ENCODE assay signal across 11 cellular contexts in genomic region chr14:88614218-88614907, GRCh38. TPM values are rescaled to one million over a fixed set of nuclear protein-coding genes. Genes with fewer than 3 reads are reported as not detected.
A peak's percentile ranks its signal among the peaks of the same experiment; 100 is the strongest.
DNase-seq lines count a peak whose midpoint lies in the region; ATAC-seq and TF ChIP-seq lines count a peak whose summit lies in the region.
"Had no signal": no experiment of that assay in that cellular context is flagged by ENCODE, and none has a peak within 500 bp of the region (broad histone marks: within the 10 kb centered on the region; RNA-seq: fewer than 3 reads in every experiment).

No MANE protein-coding gene starts in this region.

- peaks cover 18% of the 10 kb centered on the region for H3K4me1 ChIP-seq in adipocyte (ENCODE audit: control insufficient read depth, insufficient read depth, low read length)

- H3K4me1 Mint-ChIP-seq in activated naive CD8-positive, alpha-beta T cell treated with anti-CD3 and anti-CD28 coated beads for 36 hours, result peaks cover 8% of the 10 kb centered on the region

- no peaks in the 10 kb centered on the region for H3K27me3 Mint-ChIP-seq in activated naive CD8-positive, alpha-beta T cell treated with anti-CD3 and anti-CD28 coated beads for 36 hours
- H3K27me3 Mint-ChIP-seq: naive B cell had no signal

- ATAC-seq in HG02623 (IDR thresholded peaks at IDR 0.05; ENCODE audit: unreplicated experiment), result peak; percentile 47
- ATAC-seq in HG02759 (IDR thresholded peaks at IDR 0.05; ENCODE audit: unreplicated experiment), result no peak
- ATAC-seq in HG03280 (IDR thresholded peaks at IDR 0.05; ENCODE audit: unreplicated experiment), result no peak
- ATAC-seq in HG03457 (IDR thresholded peaks at IDR 0.05; ENCODE audit: unreplicated experiment), result no peak

- no peak overlapping the region for H3K9ac ChIP-seq in adipocyte (ENCODE audit: low read length)

- H3K27me3 ChIP-seq in adipocyte (replicated peaks; ENCODE audit: control insufficient read depth, insufficient read depth, low read length), result no peaks in the 10 kb centered on the region

- TF ChIP-seq CTCF in AG10803 (conservative IDR thresholded peaks at IDR 0.05; ENCODE audit: low read length), result no peak

- H3K4me3 Mint-ChIP-seq in activated naive CD8-positive, alpha-beta T cell treated with anti-CD3 and anti-CD28 coated beads for 36 hours, result no peak overlapping the region
- H3K4me3 Mint-ChIP-seq: naive B cell had no signal

- peaks cover 19% of the 10 kb centered on the region for H3K36me3 Mint-ChIP-seq in activated naive CD8-positive, alpha-beta T cell treated with anti-CD3 and anti-CD28 coated beads for 36 hours

- no peaks in the 10 kb centered on the region for H3K9me3 ChIP-seq in adipocyte (ENCODE audit: control insufficient read depth, low read length)

- H3K4me3 ChIP-seq in AG10803 (ENCODE audit: low read length) (no peak overlapping the region), adipocyte (ENCODE audit: low read length) (no peak overlapping the region)

- peaks cover 44% of the 10 kb centered on the region for H3K36me3 ChIP-seq in adipocyte (ENCODE audit: control insufficient read depth, insufficient read depth, low read length, severe bottlenecking)

- no peak overlapping the region for H3K27ac Mint-ChIP-seq in activated naive CD8-positive, alpha-beta T cell treated with anti-CD3 and anti-CD28 coated beads for 36 hours
- H3K27ac Mint-ChIP-seq: naive B cell had no signal

- DNase-seq in AG10803 (ENCODE audit: low read depth) (peak; percentile 70), adipocyte (ENCODE audit: low read depth) (peak; percentile 78), kidney tubule cell (ENCODE audit: low spot score) (peak; percentile 56)
- DNase-seq in activated naive CD8-positive, alpha-beta T cell treated with anti-CD3 and anti-CD28 coated beads for 36 hours, result no peak
- DNase-seq: T1000 had no signal

- H3K9me3 Mint-ChIP-seq in activated naive CD8-positive, alpha-beta T cell treated with anti-CD3 and anti-CD28 coated beads for 36 hours, result no peaks in the 10 kb centered on the region
- H3K9me3 Mint-ChIP-seq: activated naive CD4-positive, alpha-beta T cell treated with anti-CD3 and anti-CD28 coated beads, Interleukin-2, amount 50 U/mL, for 72 hours; naive B cell had no signal

RNA-seq across cellular contexts. Expression of gene ZC3H14, which starts 51.5 kb away (rescaled TPM):
- 10 to 100 TPM; 47.5 to 52.6 TPM for total RNA-seq in activated naive CD8-positive, alpha-beta T cell treated with anti-CD3 and anti-CD28 coated beads for 36 hours

RNA-seq across cellular contexts. Expression of gene PTPN21, which starts 59.6 kb away (rescaled TPM):
- total RNA-seq in activated naive CD8-positive, alpha-beta T cell treated with anti-CD3 and anti-CD28 coated beads for 36 hours, result under 1 TPM; 0.16 to 0.25 TPM
- total RNA-seq: activated naive CD4-positive, alpha-beta T cell treated with anti-CD3 and anti-CD28 coated beads, Interleukin-2, amount 50 U/mL, for 72 hours had no signal
